In genomic region chr10:61020420-61021158, GRCh38 we compare ENCODE assay signal across 34 cellular contexts.
"Had no signal": no experiment of that assay in that cellular context is flagged by ENCODE, and none has a peak within 500 bp of the region (broad histone marks: within the 10 kb centered on the region; RNA-seq: fewer than 3 reads in every experiment).

No MANE protein-coding gene starts in this region.

- ATAC-seq: activated CD4-positive, alpha-beta T cell treated with anti-CD3 and anti-CD28 coated beads for 36 hours; activated CD8-positive, alpha-beta memory T cell treated with anti-CD3 and anti-CD28 coated beads, Interleukin-2, amount 10 ng/mL, durations not matched to agents 7 days and 5 days; activated CD8-positive, alpha-beta T cell treated with anti-CD3 and anti-CD28 coated beads, Interleukin-2, amount 10 ng/mL, durations not matched to agents 7 days and 5 days; activated naive CD8-positive, alpha-beta T cell treated with anti-CD3 and anti-CD28 coated beads, Interleukin-2, amount 50 U/mL, for 24 hours; body of pancreas; effector memory CD8-positive, alpha-beta T cell; foreskin keratinocyte; gastrocnemius medialis; T-helper 17 cell had no signal

- H3K4me1 Mint-ChIP-seq: activated CD4-positive, alpha-beta T cell treated with anti-CD3 and anti-CD28 coated beads for 36 hours; activated CD4-positive, alpha-beta T cell treated with anti-CD3 and anti-CD28 coated beads, Interleukin-2, amount 10 ng/mL, durations not matched to agents 24 days and 14 days; activated CD8-positive, alpha-beta memory T cell treated with anti-CD3 and anti-CD28 coated beads, Interleukin-2, amount 10 ng/mL, durations not matched to agents 7 days and 5 days; activated naive CD4-positive, alpha-beta T cell treated with anti-CD3 and anti-CD28 coated beads, Interleukin-2, amount 50 U/mL, for 24 hours; activated naive CD8-positive, alpha-beta T cell treated with anti-CD3 and anti-CD28 coated beads for 36 hours; activated naive CD8-positive, alpha-beta T cell treated with anti-CD3 and anti-CD28 coated beads, Interleukin-2, amount 50 U/mL, for 24 hours; T-helper 17 cell had no signal

- H3K4me1 ChIP-seq: adrenal gland, esophagus muscularis mucosa, foreskin keratinocyte, gastrocnemius medialis had no signal

- H3K4me3 ChIP-seq: adrenal gland, body of pancreas, esophagus muscularis mucosa, gastrocnemius medialis had no signal

- H3K36me3 Mint-ChIP-seq: activated CD4-positive, alpha-beta memory T cell treated with anti-CD3 and anti-CD28 coated beads for 36 hours; activated CD8-positive, alpha-beta memory T cell treated with anti-CD3 and anti-CD28 coated beads, Interleukin-2, amount 10 ng/mL, durations not matched to agents 7 days and 5 days; activated naive CD4-positive, alpha-beta T cell treated with anti-CD3 and anti-CD28 coated beads, Interleukin-2, amount 50 U/mL, for 24 hours; activated naive CD8-positive, alpha-beta T cell treated with anti-CD3 and anti-CD28 coated beads for 36 hours had no signal

- H3K36me3 ChIP-seq: adrenal gland, esophagus muscularis mucosa, gastrocnemius medialis had no signal

- H3K27ac Mint-ChIP-seq: activated CD4-positive, alpha-beta memory T cell treated with anti-CD3 and anti-CD28 coated beads for 36 hours; activated CD4-positive, alpha-beta T cell treated with anti-CD3 and anti-CD28 coated beads for 36 hours; activated CD4-positive, alpha-beta T cell treated with anti-CD3 and anti-CD28 coated beads, Interleukin-2, amount 10 ng/mL, durations not matched to agents 24 days and 14 days; activated CD8-positive, alpha-beta memory T cell treated with anti-CD3 and anti-CD28 coated beads, Interleukin-2, amount 10 ng/mL, durations not matched to agents 7 days and 5 days; activated CD8-positive, alpha-beta T cell treated with anti-CD3 and anti-CD28 coated beads, Interleukin-2, amount 10 ng/mL, durations not matched to agents 7 days and 5 days; activated naive CD4-positive, alpha-beta T cell treated with anti-CD3 and anti-CD28 coated beads for 36 hours; activated naive CD4-positive, alpha-beta T cell treated with anti-CD3 and anti-CD28 coated beads, Interleukin-2, amount 50 U/mL, for 24 hours; activated naive CD8-positive, alpha-beta T cell treated with anti-CD3 and anti-CD28 coated beads for 36 hours; activated naive CD8-positive, alpha-beta T cell treated with anti-CD3 and anti-CD28 coated beads, Interleukin-2, amount 50 U/mL, for 24 hours; activated T-helper 1 cell treated with anti-CD3 and anti-CD28 coated beads, Interleukin-12 subunit alpha, Interleukin-12 subunit beta, Interleukin-2, Interleukin-4 antibody, amounts not matched to agents 30 ng/mL and 10 ng/mL and 1 ng/mL, durations not matched to agents 14 hours and 24 hours and 36 hours; activated T-helper 2 cell treated with anti-CD3 and anti-CD28 coated beads, Interferon-gamma antibody, Interleukin-2, Interleukin-4, amounts not matched to agents 10 μg/mL and 5 μg/mL and 100 μg/mL, durations not matched to agents 14 hours and 24 hours and 36 hours; effector memory CD8-positive, alpha-beta T cell; T-helper 17 cell; T-helper 2 cell treated with Interferon-gamma antibody and Interleukin-4, amounts not matched to agents 5 μg/mL and 100 μg/mL, for 36 hours had no signal

- H3K4me3 Mint-ChIP-seq: activated CD4-positive, alpha-beta memory T cell treated with anti-CD3 and anti-CD28 coated beads for 36 hours; activated CD4-positive, alpha-beta T cell treated with anti-CD3 and anti-CD28 coated beads for 36 hours; activated CD4-positive, alpha-beta T cell treated with anti-CD3 and anti-CD28 coated beads, Interleukin-2, amount 10 ng/mL, durations not matched to agents 24 days and 14 days; activated CD8-positive, alpha-beta memory T cell treated with anti-CD3 and anti-CD28 coated beads, Interleukin-2, amount 10 ng/mL, durations not matched to agents 7 days and 5 days; activated CD8-positive, alpha-beta T cell treated with anti-CD3 and anti-CD28 coated beads, Interleukin-2, amount 10 ng/mL, durations not matched to agents 7 days and 5 days; activated naive CD4-positive, alpha-beta T cell treated with anti-CD3 and anti-CD28 coated beads for 36 hours; activated naive CD4-positive, alpha-beta T cell treated with anti-CD3 and anti-CD28 coated beads, Interleukin-2, amount 50 U/mL, for 24 hours; activated naive CD8-positive, alpha-beta T cell treated with anti-CD3 and anti-CD28 coated beads for 36 hours; activated naive CD8-positive, alpha-beta T cell treated with anti-CD3 and anti-CD28 coated beads, Interleukin-2, amount 50 U/mL, for 24 hours; activated T-helper 1 cell treated with anti-CD3 and anti-CD28 coated beads, Interleukin-12 subunit alpha, Interleukin-12 subunit beta, Interleukin-2, Interleukin-4 antibody, amounts not matched to agents 30 ng/mL and 10 ng/mL and 1 ng/mL, durations not matched to agents 14 hours and 24 hours and 36 hours; effector memory CD8-positive, alpha-beta T cell; T-helper 17 cell; T-helper 2 cell treated with Interferon-gamma antibody and Interleukin-4, amounts not matched to agents 5 μg/mL and 100 μg/mL, for 36 hours had no signal

- H3K9me3 ChIP-seq: adrenal gland, body of pancreas, esophagus muscularis mucosa, gastrocnemius medialis had no signal

- H3K27me3 ChIP-seq: adrenal gland, body of pancreas, esophagus muscularis mucosa, foreskin keratinocyte, gastrocnemius medialis had no signal

- DNase-seq: activated CD4-positive, alpha-beta memory T cell treated with anti-CD3 and anti-CD28 coated beads for 36 hours; activated CD4-positive, alpha-beta T cell treated with anti-CD3 and anti-CD28 coated beads for 36 hours; activated CD4-positive, alpha-beta T cell treated with anti-CD3 and anti-CD28 coated beads, Interleukin-2, amount 10 ng/mL, durations not matched to agents 24 days and 14 days; activated CD4-positive, CD25-positive, alpha-beta regulatory T cell; activated CD4-positive, CD25-positive, alpha-beta regulatory T cell treated with anti-CD3 and anti-CD28 coated beads, Interleukin-2, amount 50 U/mL, for 72 hours; activated CD8-positive, alpha-beta memory T cell treated with anti-CD3 and anti-CD28 coated beads, Interleukin-2, amount 10 ng/mL, durations not matched to agents 7 days and 5 days; activated CD8-positive, alpha-beta memory T cell treated with anti-CD3 and anti-CD28 coated beads, Interleukin-2, amount 50 U/mL, for 4 hours; activated CD8-positive, alpha-beta T cell treated with anti-CD3 and anti-CD28 coated beads, Interleukin-2, amount 10 ng/mL, durations not matched to agents 7 days and 5 days; activated effector memory CD4-positive, alpha-beta T cell treated with anti-CD3 and anti-CD28 coated beads, Interleukin-2, amount 50 U/mL, for 16 hours; activated naive CD4-positive, alpha-beta T cell treated with anti-CD3 and anti-CD28 coated beads for 36 hours; activated naive CD8-positive, alpha-beta T cell treated with anti-CD3 and anti-CD28 coated beads for 36 hours; activated naive CD8-positive, alpha-beta T cell treated with anti-CD3 and anti-CD28 coated beads, Interleukin-2, amount 50 U/mL, for 24 hours; activated T-cell treated with anti-CD3 and anti-CD28 coated beads, Interleukin-2, amount 50 U/mL, for 1 hour; activated T-cell treated with anti-CD3 and anti-CD28 coated beads, Interleukin-2, amount 50 U/mL, for 48 hours; adrenal gland; amygdala; aorta; body of pancreas; caudate nucleus; cortex of kidney; dermis blood vessel endothelial cell; effector CD4-positive, alpha-beta T cell; effector memory CD8-positive, alpha-beta T cell; erythroblast; foreskin keratinocyte; gastrocnemius medialis; T-helper 1 cell; T-helper 17 cell; T1000 had no signal

- H3K9me3 Mint-ChIP-seq: activated CD4-positive, alpha-beta memory T cell treated with anti-CD3 and anti-CD28 coated beads for 36 hours; activated CD4-positive, alpha-beta T cell treated with anti-CD3 and anti-CD28 coated beads, Interleukin-2, amount 10 ng/mL, durations not matched to agents 24 days and 14 days; activated naive CD4-positive, alpha-beta T cell treated with anti-CD3 and anti-CD28 coated beads, Interleukin-2, amount 50 U/mL, for 24 hours; activated naive CD8-positive, alpha-beta T cell treated with anti-CD3 and anti-CD28 coated beads for 36 hours; activated T-helper 1 cell treated with anti-CD3 and anti-CD28 coated beads, Interleukin-12 subunit alpha, Interleukin-12 subunit beta, Interleukin-2, Interleukin-4 antibody, amounts not matched to agents 30 ng/mL and 10 ng/mL and 1 ng/mL, durations not matched to agents 14 hours and 24 hours and 36 hours; activated T-helper 2 cell treated with anti-CD3 and anti-CD28 coated beads, Interferon-gamma antibody, Interleukin-2, Interleukin-4, amounts not matched to agents 10 μg/mL and 5 μg/mL and 100 μg/mL, durations not matched to agents 14 hours and 24 hours and 36 hours; effector memory CD8-positive, alpha-beta T cell; T-helper 2 cell treated with Interferon-gamma antibody and Interleukin-4, amounts not matched to agents 5 μg/mL and 100 μg/mL, for 36 hours had no signal

- H3K27ac ChIP-seq: adrenal gland, esophagus muscularis mucosa, foreskin keratinocyte, gastrocnemius medialis had no signal
